13 cellular contexts compared by ENCODE assay signal in genomic region chr7:44163591-44163990, GRCh38. TPM values are rescaled to one million over a fixed set of nuclear protein-coding genes. Genes with fewer than 3 reads are reported as not detected.
A peak's percentile ranks its signal among the peaks of the same experiment; 100 is the strongest.
DNase-seq lines count a peak whose midpoint lies in the region; TF ChIP-seq lines count a peak whose summit lies in the region.
"Had no signal": no experiment of that assay in that cellular context is flagged by ENCODE, and none has a peak within 500 bp of the region (broad histone marks: within the 10 kb centered on the region; RNA-seq: fewer than 3 reads in every experiment).

No MANE protein-coding gene starts in this region.

- H3K79me1 ChIP-seq in mesendoderm (ENCODE audit: low read length), result no peaks in the 10 kb centered on the region

- H3K4me1 ChIP-seq in mesendoderm (ENCODE audit: control insufficient read depth, low read depth, low read length), result no peaks in the 10 kb centered on the region
- H3K4me1 ChIP-seq: tibial nerve had no signal

- H3K4me1 Mint-ChIP-seq in chondrocyte (ENCODE audit: low read depth) (peaks cover 27% of the 10 kb centered on the region), nephron progenitor cell (peaks cover 16% of the 10 kb centered on the region)
- H3K4me1 Mint-ChIP-seq: activated T-helper 17 cell treated with anti-CD3 and anti-CD28 coated beads, Interleukin-2, amount 50 U/mL, for 72 hours had no signal

- no peak overlapping the region for H4K8ac ChIP-seq in mesendoderm (ENCODE audit: low read depth, low read length)

- no peak overlapping the region for H2AK5ac ChIP-seq in mesendoderm (ENCODE audit: low read length)

- H3K36me3 ChIP-seq in mesendoderm (ENCODE audit: control insufficient read depth, insufficient read depth, low read length), result no peaks in the 10 kb centered on the region
- H3K36me3 ChIP-seq: tibial nerve, WERI-Rb-1 had no signal

- no peak overlapping the region for H3K4me3 ChIP-seq in mesendoderm (ENCODE audit: low read length)
- H3K4me3 ChIP-seq: tibial nerve had no signal

- no peak overlapping the region for H3K27ac ChIP-seq in mesendoderm (ENCODE audit: low read depth, low read length)
- H3K27ac ChIP-seq: tibial nerve, WERI-Rb-1 had no signal

- intact Hi-C loops in head of caudate nucleus (cut with DNase I), result no loop called here

- CTCF ChIA-PET in GM10248 (lab: Yijun Ruan, JAX), result interaction anchor here (1.4 to 1.9 kb wide), 3 partner anchors 11 to 23 kb away, joined by 3 to 7 read pairs (median 4); no protein-coding TSS in a partner anchor

- H2BK15ac ChIP-seq in mesendoderm (replicated peaks; ENCODE audit: low read depth), result no peak overlapping the region

- H2BK120ac ChIP-seq in mesendoderm (ENCODE audit: low read depth, low read length), result no peak overlapping the region

- H3K27ac Mint-ChIP-seq in chondrocyte (ENCODE audit: unreplicated experiment), result peak overlapping the region; percentile 75
- H3K27ac Mint-ChIP-seq in nephron progenitor cell, result no peak overlapping the region
- H3K27ac Mint-ChIP-seq: activated T-helper 17 cell treated with anti-CD3 and anti-CD28 coated beads, Interleukin-2, amount 50 U/mL, for 72 hours had no signal

- H3K4ac ChIP-seq in mesendoderm (ENCODE audit: low read depth, low read length), result no peak overlapping the region

- no peak overlapping the region for H3K56ac ChIP-seq in mesendoderm (ENCODE audit: low read length)

- H3K4me2 ChIP-seq in mesendoderm (ENCODE audit: low read length), result no peak overlapping the region

- no peaks in the 10 kb centered on the region for H3K79me2 ChIP-seq in mesendoderm (ENCODE audit: control insufficient read depth, insufficient read depth, low read length)

- H3K9me3 Mint-ChIP-seq in chondrocyte (ENCODE audit: low read depth), result no peaks in the 10 kb centered on the region
- H3K9me3 Mint-ChIP-seq in nephron progenitor cell, result peaks cover 21% of the 10 kb centered on the region
- H3K9me3 Mint-ChIP-seq: activated T-helper 17 cell treated with anti-CD3 and anti-CD28 coated beads, Interleukin-2, amount 50 U/mL, for 72 hours had no signal

- peaks cover 6% of the 10 kb centered on the region for H3K27me3 Mint-ChIP-seq in chondrocyte (ENCODE audit: low read depth)
- H3K27me3 Mint-ChIP-seq in nephron progenitor cell (ENCODE audit: low read depth, poor library complexity), result peaks cover 30% of the 10 kb centered on the region
- H3K27me3 Mint-ChIP-seq: activated T-helper 17 cell treated with anti-CD3 and anti-CD28 coated beads, Interleukin-2, amount 50 U/mL, for 72 hours had no signal

- no peak for TF ChIP-seq CTCF in chondrocyte (IDR thresholded peaks at IDR 0.05)
- no peak for TF ChIP-seq CTCF in nephron progenitor cell (IDR thresholded peaks at IDR 0.05)
- no peak for TF ChIP-seq CTCF in GM10248 (IDR thresholded peaks at IDR 0.05; ENCODE audit: control extremely low read depth, extremely low read depth, low read depth, missing control alignments)

- H3K36me3 Mint-ChIP-seq in chondrocyte (ENCODE audit: low read depth) (no peaks in the 10 kb centered on the region), nephron progenitor cell (ENCODE audit: low read depth) (peaks cover 6% of the 10 kb centered on the region)

- DNase-seq in Daoy (ENCODE audit: low read depth) (peak; percentile 89), NCI-H146 treated with DMSO at 0.1 percent for 48 hours (lab: John Stamatoyannopoulos, UW; ENCODE audit: unreplicated experiment) (peak; percentile 43), chondrocyte (ENCODE audit: low spot score) (no peak), mesendoderm (peak; percentile 15), nephron progenitor cell (no peak), globus pallidus (ENCODE audit: low spot score) (no peak), head of caudate nucleus (no peak), GM10248 (ENCODE audit: extremely low spot score) (no peak)
- DNase-seq: Calu3, MV-4-11, WERI-Rb-1 had no signal

- H3K27me3 ChIP-seq in mesendoderm (ENCODE audit: insufficient read depth, low read length, poor library complexity), result no peaks in the 10 kb centered on the region
- H3K27me3 ChIP-seq: tibial nerve had no signal

- H4K5ac ChIP-seq in mesendoderm (ENCODE audit: low read length), result no peak overlapping the region

- no CpG with 5 or more reads among the region's 1 CpG for WGBS in mesendoderm (ENCODE audit: extremely low coverage, insufficient coverage, low lambda C conversion rate)

- POLR2A ChIA-PET in GM10248 (lab: Yijun Ruan, JAX), result no interaction called here

- H3K23ac ChIP-seq in mesendoderm (ENCODE audit: low read length), result no peak overlapping the region

- H3K4me3 Mint-ChIP-seq in chondrocyte (ENCODE audit: unreplicated experiment) (no peak overlapping the region), nephron progenitor cell (no peak overlapping the region)
- H3K4me3 Mint-ChIP-seq: activated T-helper 17 cell treated with anti-CD3 and anti-CD28 coated beads, Interleukin-2, amount 50 U/mL, for 72 hours had no signal

- H3K9ac ChIP-seq in mesendoderm (ENCODE audit: low read length), result no peak overlapping the region

- no peak overlapping the region for H3K18ac ChIP-seq in mesendoderm (ENCODE audit: low read length)

- H2BK5ac ChIP-seq in mesendoderm (ENCODE audit: low read length), result no peak overlapping the region

RNA-seq across cellular contexts. Expression of gene MYL7, which starts 22.5 kb away (rescaled TPM):
- total RNA-seq in Daoy (2014; rRNA removed; shearing (Covaris generic)), result not detected in 2 replicates
- not detected in 3 replicates for total RNA-seq in chondrocyte
- polyA plus RNA-seq in mesendoderm (2013, experiment 1 of 2), result 75.9 TPM
- 75.4 TPM for polyA plus RNA-seq in mesendoderm (2013, experiment 2 of 2)
- total RNA-seq: activated T-helper 17 cell treated with anti-CD3 and anti-CD28 coated beads, Interleukin-2, amount 50 U/mL, for 72 hours; Calu3; tibial nerve had no signal

RNA-seq across cellular contexts. Expression of gene GCK, which starts 25.6 kb away (rescaled TPM):
- 0.46 TPM in 1 of 2 replicates, not detected in the other for total RNA-seq in Daoy (2014; rRNA removed; shearing (Covaris generic))
- 0.31 to 0.44 TPM (median 0.37 TPM) in 3 replicates for total RNA-seq in chondrocyte
- polyA plus RNA-seq in mesendoderm (2013, experiment 1 of 2), result 3.5 TPM
- 3.7 TPM for polyA plus RNA-seq in mesendoderm (2013, experiment 2 of 2)
- total RNA-seq: Calu3 had no signal

RNA-seq across cellular contexts. Expression of gene YKT6, which starts 37.2 kb away (rescaled TPM):
- 224 and 232 TPM in 2 replicates for total RNA-seq in Daoy (2014; rRNA removed; shearing (Covaris generic))
- total RNA-seq in chondrocyte, result 126 to 133 TPM (median 131 TPM) in 3 replicates
- 85.8 TPM for polyA plus RNA-seq in mesendoderm (2013, experiment 1 of 2)
- polyA plus RNA-seq in mesendoderm (2013, experiment 2 of 2), result 88.1 TPM

RNA-seq across cellular contexts. Expression of gene POLD2, which starts 40.2 kb away (rescaled TPM):
- 177 and 204 TPM in 2 replicates for total RNA-seq in Daoy (2014; rRNA removed; shearing (Covaris generic))
- total RNA-seq in chondrocyte, result 49.2 to 64.5 TPM (median 57.3 TPM) in 3 replicates
- 123 TPM for polyA plus RNA-seq in mesendoderm (2013, experiment 1 of 2)
- polyA plus RNA-seq in mesendoderm (2013, experiment 2 of 2), result 124 TPM

RNA-seq across cellular contexts. Expression of gene AEBP1, which starts 59.4 kb away (rescaled TPM):
- total RNA-seq in Daoy (2014; rRNA removed; shearing (Covaris generic)), result not detected in 2 replicates
- total RNA-seq in chondrocyte, result 242 to 422 TPM (median 412 TPM) in 3 replicates
- polyA plus RNA-seq in mesendoderm (2013, experiment 1 of 2), result 19.7 TPM
- 20.4 TPM for polyA plus RNA-seq in mesendoderm (2013, experiment 2 of 2)
- total RNA-seq: Calu3 had no signal

Comparison
In these comparisons a context has a peak if more than half of its experiments do, and no peak if none do; other contexts are left out.
1. DNase-seq: peak in Daoy (single experiment), NCI-H146 treated with DMSO at 0.1 percent for 48 hours (single experiment) and mesendoderm (single experiment); none in chondrocyte (single experiment), nephron progenitor cell (single experiment), globus pallidus (single experiment), head of caudate nucleus (0 of 42) and GM10248 (single experiment).